8 cellular contexts compared by ENCODE assay signal in the genomic region with DNA sequence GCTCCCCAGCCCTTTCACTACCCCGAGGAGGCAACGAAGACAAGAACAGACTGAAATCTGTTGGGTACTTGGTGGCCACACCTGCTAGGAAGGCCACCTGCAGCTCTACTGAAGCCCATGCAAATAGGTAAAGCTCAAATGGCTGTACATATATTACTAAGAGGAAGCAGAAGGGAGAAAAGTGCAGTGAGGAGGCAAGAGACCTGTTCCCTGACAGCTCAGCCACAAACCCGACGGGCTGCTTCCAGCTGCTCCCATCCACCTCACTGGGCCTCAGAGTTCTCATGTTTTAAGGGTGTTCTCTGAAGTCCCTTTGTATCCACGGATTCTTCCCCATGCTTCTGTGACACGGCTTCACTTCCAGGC. TPM values are rescaled to one million over a fixed set of nuclear protein-coding genes. Genes with fewer than 3 reads are reported as not detected.
A peak's percentile ranks its signal among the peaks of the same experiment; 100 is the strongest.
DNase-seq lines count a peak whose midpoint lies in the region; ATAC-seq and TF ChIP-seq lines count a peak whose summit lies in the region.

No MANE protein-coding gene starts in this region.

- H3K36me3 ChIP-seq in GM23248 (ENCODE audit: low read depth) (0 out of 2 replicates have a peak, but pooled peaks cover 9% of the 10 kb centered on the region), heart left ventricle (peaks cover 0 to 3% (median 0%) of the 10 kb centered on the region in 9 donors), thyroid gland (no peaks in the 10 kb centered on the region)

- H3K27ac ChIP-seq in GM23248 (peak overlapping the region; percentile 74), heart left ventricle (peak overlapping the region in 11 of 12 donors; percentile 37 to 84 (median 64)), thyroid gland (peak overlapping the region; percentile 80 to 89 (median 83))

- H2AFZ ChIP-seq in GM23248, result no peak overlapping the region

- TF ChIP-seq POLR2A in heart left ventricle (IDR thresholded peaks at IDR 0.05), result no peak
- no peak for TF ChIP-seq POLR2A in thyroid gland (IDR thresholded peaks at IDR 0.05)

- TF ChIP-seq CTCF in GM13976 (IDR thresholded peaks at IDR 0.05; ENCODE audit: borderline replicate concordance, control extremely low read depth, extremely low read depth, insufficient read depth, missing control alignments) (no peak), heart left ventricle (IDR thresholded peaks at IDR 0.05) (no peak), thyroid gland (IDR thresholded peaks at IDR 0.05) (no peak)

- H3K4me3 ChIP-seq in GM23248 (peak overlapping the region; percentile 6; the same call in 1 of the 2 replicates), heart left ventricle (peak overlapping the region in 3 of 12 donors; percentile 14 to 20 (median 15)), thyroid gland (replicated peaks in 1 of 3) (no peak overlapping the region)

- H3K27me3 ChIP-seq in GM23248 (replicated peaks; ENCODE audit: insufficient read depth), result no peaks in the 10 kb centered on the region
- no peaks in the 10 kb centered on the region for H3K27me3 ChIP-seq in heart left ventricle
- no peaks in the 10 kb centered on the region for H3K27me3 ChIP-seq in thyroid gland

- in situ Hi-C loops in GM13976 (cut with MboI; ENCODE audit: low sequenced_read_pairs, unreplicated experiment) (no loop called here), GM23248 (cut with MboI) (no loop called here)

- DNase-seq in GM13976 (ENCODE audit: low spot score) (peak; percentile 41), GM23248 (no peak), NCI-H1048 (lab: John Stamatoyannopoulos, UW) (peak; percentile 27), heart left ventricle (no peak), thyroid gland (peak in 1 of 2 donors; percentile 36), A172 (ENCODE audit: low spot score) (no peak), midbrain (lab: John Stamatoyannopoulos, UW) (no peak), NCI-H2227 treated with DMSO at 0.1 percent for 48 hours (lab: John Stamatoyannopoulos, UW) (no peak)

- peaks cover 84% of the 10 kb centered on the region for H3F3A ChIP-seq in GM23248 (ENCODE audit: insufficient read depth)

- peak overlapping the region; percentile 62 for H3K9ac ChIP-seq in GM23248

- ATAC-seq in heart left ventricle, result peak in 2 of 4 donors; percentile 3 to 12

- H3K79me2 ChIP-seq in GM23248 (ENCODE audit: insufficient read depth), result peaks cover 100% of the 10 kb centered on the region

- peak overlapping the region; percentile 65 for H3K4me2 ChIP-seq in GM23248 (ENCODE audit: unreplicated experiment)

- H3K9me3 ChIP-seq in GM23248 (ENCODE audit: low read depth) (no peaks in the 10 kb centered on the region), heart left ventricle (no peaks in the 10 kb centered on the region), thyroid gland (no peaks in the 10 kb centered on the region)

- 15 to 16% methylated on average over 6 of the region's 6 CpGs for WGBS in GM23248 (ENCODE audit: low coverage in 1 of 2, low lambda C conversion rate in 2 of 2, missing lambda C conversion rate in 2 of 2), 2 experiments
- 29 to 46% (median 38%) methylated on average over 6 of the region's 6 CpGs for WGBS in heart left ventricle, 4 donors
- WGBS in thyroid gland, 2 donors, result 35 to 54% methylated on average over 6 of the region's 6 CpGs

- no peaks in the 10 kb centered on the region for H4K20me1 ChIP-seq in GM23248 (ENCODE audit: insufficient read depth)

- H3K4me1 ChIP-seq in GM23248 (ENCODE audit: insufficient read depth), result peaks cover 93% of the 10 kb centered on the region
- H3K4me1 ChIP-seq in heart left ventricle, result peaks cover 5 to 87% (median 60%) of the 10 kb centered on the region in 12 donors
- peaks cover 50 to 62% of the 10 kb centered on the region in 2 donors for H3K4me1 ChIP-seq in thyroid gland

- H3K9me2 ChIP-seq in GM23248 (ENCODE audit: insufficient read depth), result no peaks in the 10 kb centered on the region

- intact Hi-C loops in heart left ventricle (cut with DNase I) (no loop called here), thyroid gland (cut with DNase I) (no loop called here)

RNA-seq across cellular contexts. Expression of a gene that starts 24.6 kb away (rescaled TPM):
- 174 and 182 TPM in 2 replicates for total RNA-seq in GM23248 (2014; rRNA removed; shearing (Covaris generic))
- polyA plus RNA-seq in GM23248 (2016; fragmentation: Nextera tagmentation; extraction: Ambion mirVana) (141 and 145 TPM in 2 replicates), heart left ventricle (10 to 100 TPM in 1 of 2 donors, 1 to 10 TPM in 1; 4.7 to 13.8 TPM)
- total RNA-seq in heart left ventricle (10 to 100 TPM in 7 of 9 donors, 1 to 10 TPM in 2; 9.8 to 19.0 (median 12.1) TPM), thyroid gland (10 to 100 TPM; 16.5 to 21.8 (median 19.7) TPM)
- total RNA-seq in A172 (2014; rRNA removed; shearing (Covaris generic)), result 91.1 and 104 TPM in 2 replicates

Comparison
In these comparisons a context has a peak if more than half of its experiments do, and no peak if none do; other contexts are left out.
1. DNase-seq: peak in GM13976 (single experiment) and NCI-H1048 (single experiment); none in GM23248 (single experiment), heart left ventricle (0 of 5), A172 (single experiment), midbrain (single experiment) and NCI-H2227 treated with DMSO at 0.1 percent for 48 hours (single experiment).
2. Peak in every context shown above with its lines, with median percentiles within 50 percentile points of each other: H3K27ac ChIP-seq.